Comparison of ENCODE assay signal across 29 cellular contexts in the genomic region with DNA sequence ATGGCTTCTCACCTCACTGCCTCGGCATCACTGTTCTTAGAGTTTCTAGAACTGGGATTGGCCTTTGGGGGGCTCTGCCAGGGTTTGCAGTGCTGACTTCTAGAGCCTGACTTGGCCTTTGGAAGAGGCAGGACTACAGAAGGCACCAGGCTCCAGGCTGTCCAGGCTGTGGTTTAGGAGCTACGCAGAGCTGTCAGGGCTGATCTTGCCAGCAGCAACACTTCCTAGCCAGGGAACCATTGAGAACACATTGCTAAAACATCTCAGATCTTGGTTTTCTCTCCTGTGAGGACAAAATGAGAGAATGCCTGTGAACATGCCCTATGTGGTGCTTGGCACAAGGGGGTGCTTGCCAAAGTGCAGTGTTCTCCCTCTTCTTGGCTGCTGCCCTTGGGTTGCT.
"Had no signal": no experiment of that assay in that cellular context is flagged by ENCODE, and none has a peak within 500 bp of the region (broad histone marks: within the 10 kb centered on the region; RNA-seq: fewer than 3 reads in every experiment).

No MANE protein-coding gene starts in this region.

- H3K9me3 ChIP-seq: breast epithelium, MG63, SJSA1 had no signal

- ATAC-seq: activated CD4-positive, alpha-beta T cell treated with anti-CD3 and anti-CD28 coated beads for 36 hours; activated CD8-positive, alpha-beta T cell treated with anti-CD3 and anti-CD28 coated beads for 36 hours; activated T-cell treated with anti-CD3 and anti-CD28 coated beads, Interleukin-2, amount 50 U/mL, for 72 hours; Panc1; T-helper 17 cell had no signal

- DNase-seq: activated CD4-positive, alpha-beta T cell treated with anti-CD3 and anti-CD28 coated beads for 36 hours; activated CD4-positive, CD25-positive, alpha-beta regulatory T cell; activated CD8-positive, alpha-beta memory T cell treated with anti-CD3 and anti-CD28 coated beads, Interleukin-2, amount 50 U/mL, for 4 hours; activated CD8-positive, alpha-beta T cell treated with anti-CD3 and anti-CD28 coated beads for 36 hours; activated gamma-delta T cell treated with Interleukin-2 at 50 U/mL for 16 hours; activated naive CD4-positive, alpha-beta T cell treated with anti-CD3 and anti-CD28 coated beads, Interleukin-2, amount 10 ng/mL, durations not matched to agents 7 days and 5 days; activated naive CD8-positive, alpha-beta T cell treated with anti-CD3 and anti-CD28 coated beads for 36 hours; activated T-cell treated with anti-CD3 and anti-CD28 coated beads, Interleukin-2, amount 50 U/mL, for 72 hours; anterior cingulate cortex; MG63; MV-4-11; NCI-H1092 treated with DMSO at 0.1 percent for 48 hours; NCI-H1417 treated with DMSO at 0.1 percent for 48 hours; NCI-H1694; NCI-H2029; NCI-H2107; NCI-H345; NCI-H510A treated with DMSO at 0.1 percent for 48 hours; NCI-H69; NK-92 treated with Interleukin-12 subunit alpha and Interleukin-12 subunit beta, amount 100 ng/mL, for 24 hours; OCI-M1; Right ventricle myocardium superior; RPMI8226; T-helper 17 cell; T-helper 9 cell had no signal

- H3K27me3 ChIP-seq: breast epithelium, MG63, SJSA1 had no signal

- H3K27ac ChIP-seq: breast epithelium, SJSA1, VCaP had no signal

- H3K36me3 ChIP-seq: breast epithelium, MG63, SJSA1 had no signal

- H3K4me1 ChIP-seq: breast epithelium had no signal

- H3K4me3 ChIP-seq: breast epithelium, MG63, SJSA1 had no signal
